In genomic region chr17:42275527-42276358, GRCh38 we compare ENCODE assay signal across 8 cellular contexts. TPM values are rescaled to one million over a fixed set of nuclear protein-coding genes. Genes with fewer than 3 reads are reported as not detected.
DNase-seq lines count a peak whose midpoint lies in the region; ATAC-seq and TF ChIP-seq lines count a peak whose summit lies in the region.

No MANE protein-coding gene starts in this region.

- H3K4me2 ChIP-seq in DND-41 (ENCODE audit: insufficient read depth, low read length) (peak overlapping the region; percentile 84), GM23338 (peak overlapping the region; percentile 98)

- peak overlapping the region; percentile 87 for H3K4me3 Mint-ChIP-seq in GM23338
- H3K4me3 Mint-ChIP-seq in activated T-helper 2 cell treated with anti-CD3 and anti-CD28 coated beads, Interferon-gamma antibody, Interleukin-2, Interleukin-4, amounts not matched to agents 10 μg/mL and 5 μg/mL and 100 μg/mL, durations not matched to agents 14 hours and 24 hours and 36 hours (ENCODE audit: low read depth), result peak overlapping the region; percentile 94

- intact Hi-C loops in activated T-helper 2 cell treated with anti-CD3 and anti-CD28 coated beads, Interferon-gamma antibody, Interleukin-2, Interleukin-4, amounts not matched to agents 10 μg/mL and 5 μg/mL and 100 μg/mL, durations not matched to agents 14 hours and 24 hours and 36 hours (cut with micrococcal nuclease), result loop anchor here (2.0 kb wide), 1 partner anchor 255 kb away; the partner anchor contains the start of gene NKIRAS2
- intact Hi-C loops in heart right ventricle (cut with DNase I), result loop anchor here in 1 of 10 donors (10.0 kb wide), 1 partner anchor 51 kb away; no protein-coding TSS in a partner anchor

- TF ChIP-seq CTCF in DND-41 (IDR thresholded peaks at IDR 0.05; ENCODE audit: borderline replicate concordance, extremely low read depth, low read length, poor library complexity, severe bottlenecking) (no peak), GM23338 (conservative IDR thresholded peaks at IDR 0.05; ENCODE audit: low read depth in 2 of 2) (no peak), heart right ventricle (IDR thresholded peaks at IDR 0.05) (peak in 1 of 9 donors; percentile 2)

- H3K9me2 ChIP-seq in GM23338 (ENCODE audit: insufficient read depth), result no peaks in the 10 kb centered on the region

- H3K27ac Mint-ChIP-seq in GM23338, result peak overlapping the region; percentile 76
- peak overlapping the region; percentile 90 for H3K27ac Mint-ChIP-seq in activated T-helper 2 cell treated with anti-CD3 and anti-CD28 coated beads, Interferon-gamma antibody, Interleukin-2, Interleukin-4, amounts not matched to agents 10 μg/mL and 5 μg/mL and 100 μg/mL, durations not matched to agents 14 hours and 24 hours and 36 hours

- H3K9ac ChIP-seq in DND-41 (ENCODE audit: low read depth, low read length) (peak overlapping the region; percentile 97), rectal smooth muscle tissue (ENCODE audit: low read length) (peak overlapping the region; percentile 60)

- H3K4me1 ChIP-seq in DND-41 (ENCODE audit: insufficient read depth, low read length), result peaks cover 45% of the 10 kb centered on the region
- H3K4me1 ChIP-seq in GM23338 (ENCODE audit: insufficient read depth), result peaks cover 51% of the 10 kb centered on the region
- H3K4me1 ChIP-seq in heart right ventricle, result peaks cover 4 to 57% (median 35%) of the 10 kb centered on the region in 9 donors
- peaks cover 18% of the 10 kb centered on the region for H3K4me1 ChIP-seq in rectal smooth muscle tissue (ENCODE audit: control insufficient read depth, insufficient read depth, low read length)

- no peaks in the 10 kb centered on the region; the same call in 2 of the 3 replicates for H3K9me3 Mint-ChIP-seq in GM23338
- no peaks in the 10 kb centered on the region for H3K9me3 Mint-ChIP-seq in activated T-helper 2 cell treated with anti-CD3 and anti-CD28 coated beads, Interferon-gamma antibody, Interleukin-2, Interleukin-4, amounts not matched to agents 10 μg/mL and 5 μg/mL and 100 μg/mL, durations not matched to agents 14 hours and 24 hours and 36 hours

- WGBS in heart right ventricle, 2 donors, result 0 to 1% methylated on average over 50 to 82 of the region's 82 CpGs

- H3K27ac ChIP-seq in DND-41 (ENCODE audit: low read length), result peak overlapping the region; percentile 57
- H3K27ac ChIP-seq in GM23338 (ENCODE audit: low read depth), result peak overlapping the region; percentile 46
- H3K27ac ChIP-seq in heart right ventricle, result peak overlapping the region; percentile 66 to 98 (median 94)
- H3K27ac ChIP-seq in rectal smooth muscle tissue (ENCODE audit: low read depth, low read length), result peak overlapping the region; percentile 88

- H3K27me3 Mint-ChIP-seq in GM23338 (ENCODE audit: insufficient read depth, low read depth, poor library complexity), result peaks cover 12% of the 10 kb centered on the region
- no peaks in the 10 kb centered on the region for H3K27me3 Mint-ChIP-seq in activated T-helper 2 cell treated with anti-CD3 and anti-CD28 coated beads, Interferon-gamma antibody, Interleukin-2, Interleukin-4, amounts not matched to agents 10 μg/mL and 5 μg/mL and 100 μg/mL, durations not matched to agents 14 hours and 24 hours and 36 hours (ENCODE audit: low read depth)

- no peaks in the 10 kb centered on the region for H3K36me3 Mint-ChIP-seq in GM23338 (ENCODE audit: low read depth)
- peaks cover 50% of the 10 kb centered on the region for H3K36me3 Mint-ChIP-seq in activated T-helper 2 cell treated with anti-CD3 and anti-CD28 coated beads, Interferon-gamma antibody, Interleukin-2, Interleukin-4, amounts not matched to agents 10 μg/mL and 5 μg/mL and 100 μg/mL, durations not matched to agents 14 hours and 24 hours and 36 hours (ENCODE audit: low read depth)

- H2AFZ ChIP-seq in DND-41 (ENCODE audit: low read depth, low read length), result peak overlapping the region; percentile 99
- H2AFZ ChIP-seq in GM23338, result peak overlapping the region; percentile 87

- H3K36me3 ChIP-seq in DND-41 (ENCODE audit: insufficient read depth, low read length), result no peaks in the 10 kb centered on the region; the same call in 1 of the 2 replicates
- no peaks in the 10 kb centered on the region for H3K36me3 ChIP-seq in GM23338 (ENCODE audit: insufficient read depth)
- H3K36me3 ChIP-seq in heart right ventricle, result no peaks in the 10 kb centered on the region
- no peaks in the 10 kb centered on the region for H3K36me3 ChIP-seq in rectal smooth muscle tissue (ENCODE audit: control insufficient read depth, insufficient read depth, low read length)

- H3F3A ChIP-seq in GM23338 (replicated peaks; ENCODE audit: low read depth), result peaks cover 12% of the 10 kb centered on the region; the same call in 1 of the 2 replicates

- DNase-seq in DND-41 (peak; percentile 51), GM23338 (ENCODE audit: low spot score) (peak; percentile 58), NCI-H526 treated with DMSO at 0.1 percent for 48 hours (lab: John Stamatoyannopoulos, UW) (peak; percentile 29), heart right ventricle (no peak), NCI-H510A treated with DMSO at 0.1 percent for 48 hours (lab: John Stamatoyannopoulos, UW) (no peak), NCI-H2196 (lab: John Stamatoyannopoulos, UW; ENCODE audit: unreplicated experiment) (no peak)
- no peak for DNase-seq in activated T-helper 2 cell treated with anti-CD3 and anti-CD28 coated beads, Interferon-gamma antibody, Interleukin-2, Interleukin-4, amounts not matched to agents 10 μg/mL and 5 μg/mL and 100 μg/mL, durations not matched to agents 14 hours and 24 hours and 36 hours (ENCODE audit: low spot score)

- H3K4me1 Mint-ChIP-seq in GM23338, result peaks cover 45% of the 10 kb centered on the region
- H3K4me1 Mint-ChIP-seq in activated T-helper 2 cell treated with anti-CD3 and anti-CD28 coated beads, Interferon-gamma antibody, Interleukin-2, Interleukin-4, amounts not matched to agents 10 μg/mL and 5 μg/mL and 100 μg/mL, durations not matched to agents 14 hours and 24 hours and 36 hours (ENCODE audit: low read depth), result peaks cover 43% of the 10 kb centered on the region

- ATAC-seq in DND-41 (ENCODE audit: insufficient read depth, low read depth) (peak; percentile 68), GM23338 (peak; percentile 48), heart right ventricle (peak in 7 of 8 donors; percentile 5 to 71 (median 22))

- H3K4me3 ChIP-seq in DND-41 (ENCODE audit: low read depth in 1 of 2, low read length in 2 of 2) (peak overlapping the region; percentile 73 to 75), GM23338 (peak overlapping the region; percentile 87), heart right ventricle (peak overlapping the region; percentile 65 to 99 (median 92)), rectal smooth muscle tissue (ENCODE audit: low read length) (peak overlapping the region; percentile 84)

- H3K79me2 ChIP-seq in DND-41 (ENCODE audit: insufficient read depth, low read length), result peaks cover 51% of the 10 kb centered on the region
- peaks cover 46% of the 10 kb centered on the region for H3K79me2 ChIP-seq in GM23338 (replicated peaks; ENCODE audit: insufficient read depth)

- H3K9me3 ChIP-seq in DND-41 (ENCODE audit: insufficient read depth, low read length, severe bottlenecking), result no peaks in the 10 kb centered on the region
- H3K9me3 ChIP-seq in heart right ventricle, result no peaks in the 10 kb centered on the region

- H4K20me1 ChIP-seq in DND-41 (ENCODE audit: insufficient read depth, low read length) (no peaks in the 10 kb centered on the region; the same call in 1 of the 2 replicates), GM23338 (replicated peaks; ENCODE audit: insufficient read depth) (0 out of 2 replicates have a peak, but pooled peaks cover 5% of the 10 kb centered on the region)

- no peaks in the 10 kb centered on the region for H3K27me3 ChIP-seq in DND-41 (ENCODE audit: insufficient read depth, low read length, poor library complexity)
- peaks cover 11% of the 10 kb centered on the region for H3K27me3 ChIP-seq in GM23338 (ENCODE audit: insufficient read depth)
- H3K27me3 ChIP-seq in heart right ventricle, result no peaks in the 10 kb centered on the region
- no peaks in the 10 kb centered on the region for H3K27me3 ChIP-seq in rectal smooth muscle tissue (ENCODE audit: control insufficient read depth, insufficient read depth, low read length)

TF ChIP-seq in GM23338, 12 proteins besides CTCF, POLR2A, EP300 and RAD21 (continues in another document):
- TF ChIP-seq EZH2phosphoT487 (IDR thresholded peaks at IDR 0.05; ENCODE audit: unreplicated experiment) (no peak), CREB1 (CRISPR knock-in tag; IDR thresholded peaks at IDR 0.05; ENCODE audit: low read depth) (no peak), ETS1 (IDR thresholded peaks at IDR 0.05) (no peak), ZNF114 (CRISPR knock-in tag; IDR thresholded peaks at IDR 0.05) (no peak)

RNA-seq across cellular contexts. Expression of gene STAT5B, which starts 0.4 kb away (rescaled TPM):
- total RNA-seq in GM23338 (2014; rRNA removed; shearing (Covaris generic)), result 47.1 and 60.5 TPM in 2 replicates
- polyA plus RNA-seq in GM23338 (2016; fragmentation: Nextera tagmentation; extraction: Ambion mirVana) (13.9 and 14.3 TPM in 2 replicates), heart right ventricle (10 to 100 TPM; 14.4 to 22.5 TPM)
- total RNA-seq in activated T-helper 2 cell treated with anti-CD3 and anti-CD28 coated beads, Interferon-gamma antibody, Interleukin-2, Interleukin-4, amounts not matched to agents 10 μg/mL and 5 μg/mL and 100 μg/mL, durations not matched to agents 14 hours and 24 hours and 36 hours, result 162 and 164 TPM in 2 replicates
- 10 to 100 TPM; 26.3 to 34.7 (median 30.8) TPM for total RNA-seq in heart right ventricle

RNA-seq across cellular contexts. Expression of gene STAT5A, which starts 12.6 kb away (rescaled TPM):
- 14.6 and 18.1 TPM in 2 replicates for total RNA-seq in GM23338 (2014; rRNA removed; shearing (Covaris generic))
- 2.3 and 2.4 TPM in 2 replicates for polyA plus RNA-seq in GM23338 (2016; fragmentation: Nextera tagmentation; extraction: Ambion mirVana)
- total RNA-seq in activated T-helper 2 cell treated with anti-CD3 and anti-CD28 coated beads, Interferon-gamma antibody, Interleukin-2, Interleukin-4, amounts not matched to agents 10 μg/mL and 5 μg/mL and 100 μg/mL, durations not matched to agents 14 hours and 24 hours and 36 hours, result 288 and 302 TPM in 2 replicates
- total RNA-seq in heart right ventricle, result 10 to 100 TPM; 13.4 to 28.5 (median 16.1) TPM
- 10 to 100 TPM in 1 of 2 donors, 1 to 10 TPM in 1; 8.2 to 11.9 TPM for polyA plus RNA-seq in heart right ventricle

Comparison
In these comparisons a context has a peak if more than half of its experiments do, and no peak if none do; other contexts are left out.
1. DNase-seq: peak in DND-41 (single experiment), GM23338 (single experiment) and NCI-H526 treated with DMSO at 0.1 percent for 48 hours (single experiment); none in activated T-helper 2 cell treated with anti-CD3 and anti-CD28 coated beads, Interferon-gamma antibody, Interleukin-2, Interleukin-4, amounts not matched to agents 10 μg/mL and 5 μg/mL and 100 μg/mL, durations not matched to agents 14 hours and 24 hours and 36 hours (single experiment), heart right ventricle (0 of 2), NCI-H510A treated with DMSO at 0.1 percent for 48 hours (single experiment) and NCI-H2196 (single experiment).
2. Peak in every context shown above with its lines, with median percentiles within 50 percentile points of each other: ATAC-seq, H3K27ac ChIP-seq and H3K4me3 ChIP-seq.